16 cellular contexts compared by ENCODE assay signal in genomic region chr17:73541561-73541981, GRCh38.
DNase-seq lines count a peak whose midpoint lies in the region; ATAC-seq, FAIRE-seq and TF ChIP-seq lines count a peak whose summit lies in the region.
"Had no signal": no experiment of that assay in that cellular context is flagged by ENCODE, and none has a peak within 500 bp of the region (broad histone marks: within the 10 kb centered on the region; RNA-seq: fewer than 3 reads in every experiment).

No MANE protein-coding gene starts in this region.

- peaks cover 7% of the 10 kb centered on the region for H3K4me1 Mint-ChIP-seq in T-helper 17 cell

- POLR2A ChIA-PET in H1 (lab: Charles Lee; ENCODE audit: partially characterized antibody): no interaction called here

- no peak overlapping the region for H2BK120ac ChIP-seq in H1 (replicated peaks; ENCODE audit: low read depth, low read length)

- TF ChIP-seq RAD21 in H1 (IDR thresholded peaks at IDR 0.05 in 1 of 2, conservative IDR thresholded peaks at IDR 0.05 in 1 of 2; ENCODE audit: low read depth in 2 of 2, low read length in 2 of 2): no peak

- no peaks in the 10 kb centered on the region for H3K27me3 ChIP-seq in H1 (replicated peaks in 1 of 4; ENCODE audit: control insufficient read depth in 3 of 4, extremely low read depth in 1 of 4, insufficient read depth in 3 of 4, low read length in 3 of 4)
- no peaks in the 10 kb centered on the region for H3K27me3 ChIP-seq in osteoblast (ENCODE audit: insufficient read depth, low read length)
- H3K27me3 ChIP-seq: SJCRH30 had no signal

- H3K27me3 Mint-ChIP-seq in T-helper 17 cell: no peaks in the 10 kb centered on the region

- 0 out of 2 replicates have a peak overlapping the region, but pooled peaks have one; percentile 17 for H2BK12ac ChIP-seq in H1 (ENCODE audit: low read depth, low read length)

- H3K9ac ChIP-seq in H1 (replicated peaks in 1 of 4; ENCODE audit: extremely low read depth in 1 of 4, low read depth in 3 of 4, low read length in 3 of 4): no peak overlapping the region; a peak in 1 of 7 replicates

- CTCF ChIA-PET in H1 (lab: Charles Lee; ENCODE audit: partially characterized antibody): interaction anchor here (0.8 to 2.4 kb wide), 5 partner anchors 9 to 112 kb away, joined by 3 to 10 read pairs (median 3); no protein-coding TSS in a partner anchor

- H2AFZ ChIP-seq in H1 (ENCODE audit: low read length) (no peak overlapping the region), osteoblast (ENCODE audit: low read length) (no peak overlapping the region)

- no peak overlapping the region for H3K4me3 ChIP-seq in H1 (ENCODE audit: extremely low read depth in 1 of 4, insufficient read depth in 2 of 4, low read depth in 3 of 4, low read length in 4 of 4)
- H3K4me3 ChIP-seq in osteoblast (ENCODE audit: insufficient read depth, low read length): no peak overlapping the region
- H3K4me3 ChIP-seq: SJCRH30 had no signal

- no peaks in the 10 kb centered on the region for H3K79me2 ChIP-seq in H1 (ENCODE audit: control insufficient read depth in 1 of 2, insufficient read depth in 2 of 2, low read length in 2 of 2)
- no peaks in the 10 kb centered on the region for H3K79me2 ChIP-seq in osteoblast (ENCODE audit: insufficient read depth, low read length)

- no peak overlapping the region for H3K27ac Mint-ChIP-seq in T-helper 17 cell
- H3K27ac Mint-ChIP-seq: CD8-positive, alpha-beta T cell had no signal

- H3K79me1 ChIP-seq in H1 (ENCODE audit: low read depth, low read length): no peaks in the 10 kb centered on the region

- H2BK15ac ChIP-seq in H1 (ENCODE audit: low read length): no peak overlapping the region

- no peak overlapping the region for H3K27ac ChIP-seq in H1 (ENCODE audit: low read depth, low read length)
- H3K27ac ChIP-seq in osteoblast (ENCODE audit: low read depth, low read length): no peak overlapping the region
- H3K27ac ChIP-seq: SJCRH30 had no signal

- no peak for ATAC-seq in T-helper 17 cell
- ATAC-seq: CD8-positive, alpha-beta T cell had no signal

- no peaks in the 10 kb centered on the region for H3K36me3 ChIP-seq in H1 (ENCODE audit: control insufficient read depth in 2 of 4, insufficient read depth in 4 of 4, low read length in 3 of 4)
- H3K36me3 ChIP-seq in osteoblast (ENCODE audit: insufficient read depth, low read length): no peaks in the 10 kb centered on the region
- H3K36me3 ChIP-seq: BE2C, SJCRH30 had no signal

- H2BK5ac ChIP-seq in H1 (ENCODE audit: low read depth, low read length): 0 out of 2 replicates have a peak overlapping the region, but pooled peaks have one; percentile 66

- no peak overlapping the region for H4K5ac ChIP-seq in H1 (ENCODE audit: insufficient read length, low read depth, low read length)

- TF ChIP-seq CTCF in H1 (IDR thresholded peaks at IDR 0.05; ENCODE audit: control extremely low read depth in 1 of 3, insufficient read depth in 1 of 3, low read depth in 1 of 3, low read length in 3 of 3): no peak
- no peak for TF ChIP-seq CTCF in osteoblast (IDR thresholded peaks at IDR 0.05; ENCODE audit: extremely low read depth, low read depth, low read length)

- H3K4me1 ChIP-seq in H1 (replicated peaks in 1 of 4; ENCODE audit: control insufficient read depth in 3 of 4, insufficient read depth in 4 of 4, low read length in 3 of 4) (peaks cover 0 to 32% (median 12%) of the 10 kb centered on the region in 4 experiments; a peak in 6 of 7 replicates), osteoblast (ENCODE audit: insufficient read depth, low read length) (no peaks in the 10 kb centered on the region)
- H3K4me1 ChIP-seq: SJCRH30 had no signal

- no peak overlapping the region for H3K4me2 ChIP-seq in H1 (ENCODE audit: insufficient read depth in 1 of 2, low read depth in 2 of 2, low read length in 2 of 2)
- no peak overlapping the region for H3K4me2 ChIP-seq in osteoblast (ENCODE audit: insufficient read depth, low read length)

- no peaks in the 10 kb centered on the region for H3K9me3 ChIP-seq in H1 (ENCODE audit: insufficient read depth in 2 of 2, low read depth in 1 of 2, low read length in 1 of 2)
- H3K9me3 ChIP-seq in osteoblast (ENCODE audit: low read depth, low read length): no peaks in the 10 kb centered on the region
- H3K9me3 ChIP-seq in T-helper 17 cell (ENCODE audit: control insufficient read depth, low read length, poor library complexity, severe bottlenecking): no peaks in the 10 kb centered on the region
- H3K9me3 ChIP-seq: BE2C, SJCRH30 had no signal

- H3K23ac ChIP-seq in H1 (ENCODE audit: insufficient read length): no peak overlapping the region

- H4K91ac ChIP-seq in H1 (replicated peaks; ENCODE audit: insufficient read length, low read length): peak overlapping the region; percentile 29

- peak overlapping the region; percentile 72; the same call in 1 of the 2 replicates for H2BK20ac ChIP-seq in H1 (ENCODE audit: low read length)

- TF ChIP-seq EP300 in H1 (IDR thresholded peaks at IDR 0.05; ENCODE audit: borderline replicate concordance in 1 of 2, low read depth in 2 of 2, low read length in 2 of 2): no peak

- H2AK5ac ChIP-seq in H1 (ENCODE audit: low read depth, low read length): 0 out of 2 replicates have a peak overlapping the region, but pooled peaks have one; percentile 26

- no peak for TF ChIP-seq POLR2A in H1 (IDR thresholded peaks at IDR 0.05; ENCODE audit: control extremely low read depth in 1 of 2, low read depth in 2 of 2, low read length in 2 of 2)

- H3K14ac ChIP-seq in H1 (ENCODE audit: insufficient read length): no peak overlapping the region

- no peak overlapping the region for H3K4ac ChIP-seq in H1 (replicated peaks; ENCODE audit: insufficient read length, low read depth, low read length)

- no peaks in the 10 kb centered on the region for H3K23me2 ChIP-seq in H1 (ENCODE audit: low read depth, low read length)

- H4K20me1 ChIP-seq in H1 (replicated peaks in 1 of 2; ENCODE audit: control insufficient read depth in 1 of 2, insufficient read depth in 2 of 2, low read length in 2 of 2): no peaks in the 10 kb centered on the region
- H4K20me1 ChIP-seq in osteoblast (ENCODE audit: insufficient read depth, low read length): no peaks in the 10 kb centered on the region

- peak; percentile 68 for DNase-seq in DMS53 (lab: John Stamatoyannopoulos, UW)
- peak; percentile 30 for DNase-seq in NCI-H526 treated with DMSO at 0.1 percent for 48 hours (lab: John Stamatoyannopoulos, UW)
- DNase-seq in H1 (ENCODE audit: low read depth in 1 of 2, low spot score in 2 of 2): no peak
- DNase-seq in osteoblast (ENCODE audit: insufficient read length, low spot score, missing footprints): peak; percentile 85
- no peak for DNase-seq in NK-92 (lab: John Stamatoyannopoulos, UW; ENCODE audit: unreplicated experiment)
- DNase-seq in GDM1 (lab: John Stamatoyannopoulos, UW): no peak
- DNase-seq in T-helper 17 cell: no peak
- DNase-seq: ACHN; BE2C; CD8-positive, alpha-beta T cell; KBM-7; NCI-H2171 treated with DMSO at 0.1 percent for 48 hours; NCI-H510A had no signal

- no peak overlapping the region for H3K56ac ChIP-seq in H1 (replicated peaks; ENCODE audit: insufficient read length, low read depth, low read length)

- H3K4me3 Mint-ChIP-seq in T-helper 17 cell: no peak overlapping the region
- H3K4me3 Mint-ChIP-seq: CD8-positive, alpha-beta T cell had no signal

- FAIRE-seq in H1 (lab: Jason Lieb, UNC): no peak
- FAIRE-seq: GM18507, GM19239 had no signal

- 91% methylated on average over 16 of the region's 16 CpGs; no CpG with 5 or more reads in 1 of the 2 experiments for WGBS in H1 (ENCODE audit: extremely low coverage in 1 of 2, insufficient coverage in 1 of 2, insufficient read length in 1 of 2, insufficient replicate concordance in 2 of 2, low coverage in 1 of 2, low lambda C conversion rate in 2 of 2, missing lambda C conversion rate in 1 of 2), 2 experiments

- H3K36me3 Mint-ChIP-seq in T-helper 17 cell (ENCODE audit: low read depth): no peaks in the 10 kb centered on the region
- H3K36me3 Mint-ChIP-seq: CD8-positive, alpha-beta T cell had no signal

- H3K18ac ChIP-seq in H1 (ENCODE audit: extremely low read depth, low read length): no peak overlapping the region; the same call in 1 of the 2 replicates

- H4K8ac ChIP-seq in H1 (ENCODE audit: extremely low read depth, insufficient read depth, low read length): no peak overlapping the region

TF ChIP-seq in H1, 55 proteins besides CTCF, POLR2A, EP300 and RAD21:
- no peak for TF ChIP-seq HDAC6 (IDR thresholded peaks at IDR 0.05; ENCODE audit: low read depth, low read length)
- TF ChIP-seq RNF2 (IDR thresholded peaks at IDR 0.05; ENCODE audit: borderline replicate concordance, low read depth, low read length, missing control alignments, poor library complexity, severe bottlenecking): no peak
- TF ChIP-seq RXRA (IDR thresholded peaks at IDR 0.05; ENCODE audit: insufficient read depth, low read depth, low read length): no peak
- no peak for TF ChIP-seq ATF3 (IDR thresholded peaks at IDR 0.05; ENCODE audit: insufficient read depth, low read depth, low read length)

Comparison
In these comparisons a context has a peak if more than half of its experiments do, and no peak if none do; other contexts are left out.
1. DNase-seq: peak in DMS53 (single experiment), NCI-H526 treated with DMSO at 0.1 percent for 48 hours (single experiment) and osteoblast (single experiment); none in H1 (0 of 2), NK-92 (single experiment), GDM1 (single experiment) and T-helper 17 cell (0 of 3).